ENCODE assay signal across 1 cellular context in genomic region chr17:39980402-39981206, GRCh38.
A peak's percentile ranks its signal among the peaks of the same experiment; 100 is the strongest.
TF ChIP-seq lines count a peak whose summit lies in the region.

TSS of gene PSMD3 (plus strand) at chr17:39980807. CDS start at chr17:39980971, 164 bp downstream.

TF ChIP-seq in WTC11, 78 proteins besides CTCF, POLR2A, EP300 and RAD21 (continued from another document and continues in another):
- 0 out of 2 replicates have a peak, but pooled peaks have one; percentile 32 for TF ChIP-seq ZBTB43 (CRISPR knock-in tag; IDR thresholded peaks at IDR 0.05)
- TF ChIP-seq E2F1 (CRISPR knock-in tag; IDR thresholded peaks at IDR 0.05), result no peak
- no peak for TF ChIP-seq ZSCAN18 (CRISPR knock-in tag; IDR thresholded peaks at IDR 0.05)
- no peak for TF ChIP-seq AR (CRISPR knock-in tag; IDR thresholded peaks at IDR 0.05)
- TF ChIP-seq ZNF423 (CRISPR knock-in tag; IDR thresholded peaks at IDR 0.05), result no peak
- no peak for TF ChIP-seq RORB (CRISPR knock-in tag; IDR thresholded peaks at IDR 0.05)
- no peak for TF ChIP-seq ZNF425 (CRISPR knock-in tag; conservative IDR thresholded peaks at IDR 0.05)
- no peak; the same call in 1 of the 2 replicates for TF ChIP-seq USF1 (CRISPR knock-in tag; IDR thresholded peaks at IDR 0.05)
- no peak for TF ChIP-seq NFATC4 (CRISPR knock-in tag; IDR thresholded peaks at IDR 0.05)
- no peak for TF ChIP-seq AFF4 (CRISPR knock-in tag; IDR thresholded peaks at IDR 0.05; ENCODE audit: borderline replicate concordance)
- TF ChIP-seq SMAD3 (CRISPR knock-in tag; IDR thresholded peaks at IDR 0.05; ENCODE audit: borderline replicate concordance), result 0 out of 2 replicates have a peak, but pooled peaks have one; percentile 21
- no peak for TF ChIP-seq ZNF532 (CRISPR knock-in tag; IDR thresholded peaks at IDR 0.05; ENCODE audit: borderline replicate concordance)
- TF ChIP-seq ETV6 (CRISPR knock-in tag; IDR thresholded peaks at IDR 0.05), result peak; percentile 18; the same call in 1 of the 2 replicates
- TF ChIP-seq ATF6 (CRISPR knock-in tag; IDR thresholded peaks at IDR 0.05), result no peak
- peak; percentile 61; the same call in 1 of the 2 replicates for TF ChIP-seq ZNF263 (CRISPR knock-in tag; IDR thresholded peaks at IDR 0.05; ENCODE audit: low read depth)
- no peak for TF ChIP-seq STAT6 (CRISPR knock-in tag; conservative IDR thresholded peaks at IDR 0.05; ENCODE audit: low read depth)
- no peak for TF ChIP-seq ZNF232 (CRISPR knock-in tag; IDR thresholded peaks at IDR 0.05)
- TF ChIP-seq SP1 (CRISPR knock-in tag; conservative IDR thresholded peaks at IDR 0.05), result peak; percentile 83
- no peak for TF ChIP-seq SOX15 (CRISPR knock-in tag; IDR thresholded peaks at IDR 0.05)
- no peak for TF ChIP-seq ZNF219 (CRISPR knock-in tag; IDR thresholded peaks at IDR 0.05; ENCODE audit: borderline replicate concordance)
- TF ChIP-seq NR3C1 (CRISPR knock-in tag; conservative IDR thresholded peaks at IDR 0.05; ENCODE audit: low read depth), result no peak
- TF ChIP-seq NR2C2 (CRISPR knock-in tag; IDR thresholded peaks at IDR 0.05), result no peak
- no peak for TF ChIP-seq FOXJ3 (CRISPR knock-in tag; IDR thresholded peaks at IDR 0.05; ENCODE audit: borderline replicate concordance)
- TF ChIP-seq HMGA2 (CRISPR knock-in tag; IDR thresholded peaks at IDR 0.05), result 0 out of 2 replicates have a peak, but pooled peaks have one; percentile 38
- no peak for TF ChIP-seq ATF2 (CRISPR knock-in tag; IDR thresholded peaks at IDR 0.05; ENCODE audit: borderline replicate concordance, low read depth)
